ENCODE assay signal across 31 cellular contexts in genomic region chr7:107220356-107220755, GRCh38.
"Had no signal": no experiment of that assay in that cellular context is flagged by ENCODE, and none has a peak within 500 bp of the region (broad histone marks: within the 10 kb centered on the region; RNA-seq: fewer than 3 reads in every experiment).

No MANE protein-coding gene starts in this region.

- H3K4me2 ChIP-seq: SK-N-SH had no signal

- H3K9me3 ChIP-seq: body of pancreas, gastroesophageal sphincter, mucosa of descending colon, ovary, SK-N-SH, thyroid gland, upper lobe of left lung had no signal

- H3K27me3 Mint-ChIP-seq: activated CD8-positive, alpha-beta T cell treated with anti-CD3 and anti-CD28 coated beads for 36 hours; activated naive CD4-positive, alpha-beta T cell treated with anti-CD3 and anti-CD28 coated beads, Interleukin-2, amount 50 U/mL, for 24 hours; activated T-helper 17 cell treated with anti-CD3 and anti-CD28 coated beads, Interleukin-2, amount 50 U/mL, for 72 hours; effector memory CD8-positive, alpha-beta T cell; progenitor cell of endocrine pancreas; stimulated activated naive CD8-positive, alpha-beta T cell treated with anti-CD3 and anti-CD28 coated beads, Interleukin-15, Interleukin-2, amounts not matched to agents 100 ng/mL and 50 ng/mL, for 24 hours had no signal

- ATAC-seq: activated CD4-positive, CD25-positive, alpha-beta regulatory T cell treated with anti-CD3 and anti-CD28 coated beads, Interleukin-2, amount 50 U/mL, for 24 hours; activated CD8-positive, alpha-beta T cell treated with anti-CD3 and anti-CD28 coated beads for 36 hours; activated T-cell treated with anti-CD3 and anti-CD28 coated beads, Interleukin-2, amount 50 U/mL, for 4 hours; activated T-helper 17 cell treated with anti-CD3 and anti-CD28 coated beads, Interleukin-2, amount 50 U/mL, for 72 hours; body of pancreas; effector memory CD8-positive, alpha-beta T cell; gastroesophageal sphincter; left lobe of liver; mucosa of descending colon; stimulated activated effector memory CD8-positive, alpha-beta T cell treated with anti-CD3 and anti-CD28 coated beads, Interleukin-12 subunit alpha, Interleukin-12 subunit beta, amount 100 ng/mL, for 72 hours had no signal

- H3K27me3 ChIP-seq: body of pancreas, gastroesophageal sphincter, ovary, thyroid gland, upper lobe of left lung had no signal

- DNase-seq: activated CD4-positive, alpha-beta T cell treated with anti-CD3 and anti-CD28 coated beads for 48 hours; activated CD8-positive, alpha-beta T cell treated with anti-CD3 and anti-CD28 coated beads for 36 hours; activated T-cell treated with anti-CD3 and anti-CD28 coated beads, Interleukin-2, amount 50 U/mL, for 4 hours; anterior cingulate cortex; body of pancreas; caudate nucleus; cortex of kidney; effector memory CD8-positive, alpha-beta T cell; erythroblast; mucosa of descending colon; ovary; retina; SK-N-SH; stimulated activated CD4-positive, alpha-beta T cell treated with anti-CD3 and anti-CD28 coated beads, Interleukin-12 subunit alpha, Interleukin-12 subunit beta, amount 100 ng/mL, for 4 hours; stimulated activated CD4-positive, alpha-beta T cell treated with anti-CD3 and anti-CD28 coated beads, Interleukin-4, amount 100 ng/mL, for 24 hours; SW 1271; T1000; upper lobe of left lung; WERI-Rb-1 had no signal

- H3K4me3 Mint-ChIP-seq: activated CD8-positive, alpha-beta T cell treated with anti-CD3 and anti-CD28 coated beads for 36 hours; activated naive CD4-positive, alpha-beta T cell treated with anti-CD3 and anti-CD28 coated beads, Interleukin-2, amount 50 U/mL, for 24 hours; activated T-cell treated with anti-CD3 and anti-CD28 coated beads, Interleukin-2, amount 50 U/mL, for 4 hours; activated T-helper 17 cell treated with anti-CD3 and anti-CD28 coated beads, Interleukin-2, amount 50 U/mL, for 72 hours; effector memory CD8-positive, alpha-beta T cell; nephron; stimulated activated effector memory CD8-positive, alpha-beta T cell treated with anti-CD3 and anti-CD28 coated beads, Interleukin-12 subunit alpha, Interleukin-12 subunit beta, amount 100 ng/mL, for 72 hours; stimulated activated naive CD8-positive, alpha-beta T cell treated with anti-CD3 and anti-CD28 coated beads, Interleukin-15, Interleukin-2, amounts not matched to agents 100 ng/mL and 50 ng/mL, for 24 hours; T-helper 1 cell treated with Interleukin-12 subunit alpha and Interleukin-12 subunit beta and Interleukin-4 antibody, amounts not matched to agents 30 μg/mL and 1 μg/mL, for 36 hours had no signal

- H3K27ac Mint-ChIP-seq: activated CD8-positive, alpha-beta T cell treated with anti-CD3 and anti-CD28 coated beads for 36 hours; activated naive CD4-positive, alpha-beta T cell treated with anti-CD3 and anti-CD28 coated beads, Interleukin-2, amount 50 U/mL, for 24 hours; activated T-helper 17 cell treated with anti-CD3 and anti-CD28 coated beads, Interleukin-2, amount 50 U/mL, for 72 hours; effector memory CD8-positive, alpha-beta T cell; nephron; stimulated activated effector memory CD8-positive, alpha-beta T cell treated with anti-CD3 and anti-CD28 coated beads, Interleukin-12 subunit alpha, Interleukin-12 subunit beta, amount 100 ng/mL, for 72 hours; stimulated activated naive CD8-positive, alpha-beta T cell treated with anti-CD3 and anti-CD28 coated beads, Interleukin-15, Interleukin-2, amounts not matched to agents 100 ng/mL and 50 ng/mL, for 24 hours; T-helper 1 cell treated with Interleukin-12 subunit alpha and Interleukin-12 subunit beta and Interleukin-4 antibody, amounts not matched to agents 30 μg/mL and 1 μg/mL, for 36 hours had no signal

- H3K4me3 ChIP-seq: body of pancreas, gastroesophageal sphincter, lung, mucosa of descending colon, ovary, thyroid gland, upper lobe of left lung had no signal

- H3K27ac ChIP-seq: body of pancreas, gastroesophageal sphincter, ovary, thyroid gland, upper lobe of left lung, WERI-Rb-1 had no signal

- H3K36me3 ChIP-seq: gastroesophageal sphincter, ovary, thyroid gland, WERI-Rb-1 had no signal

- H3K9ac ChIP-seq: SK-N-SH had no signal

- H3K36me3 Mint-ChIP-seq: stimulated activated effector memory CD8-positive, alpha-beta T cell treated with anti-CD3 and anti-CD28 coated beads, Interleukin-12 subunit alpha, Interleukin-12 subunit beta, amount 100 ng/mL, for 72 hours had no signal

- H3K9me3 Mint-ChIP-seq: stimulated activated effector memory CD8-positive, alpha-beta T cell treated with anti-CD3 and anti-CD28 coated beads, Interleukin-12 subunit alpha, Interleukin-12 subunit beta, amount 100 ng/mL, for 72 hours had no signal

- H3K4me1 Mint-ChIP-seq: activated naive CD4-positive, alpha-beta T cell treated with anti-CD3 and anti-CD28 coated beads, Interleukin-2, amount 50 U/mL, for 24 hours; activated T-helper 17 cell treated with anti-CD3 and anti-CD28 coated beads, Interleukin-2, amount 50 U/mL, for 72 hours; stimulated activated effector memory CD8-positive, alpha-beta T cell treated with anti-CD3 and anti-CD28 coated beads, Interleukin-12 subunit alpha, Interleukin-12 subunit beta, amount 100 ng/mL, for 72 hours had no signal

- H3K4me1 ChIP-seq: body of pancreas, thyroid gland, upper lobe of left lung had no signal
